ENCODE assay signal across 15 cellular contexts in the genomic region with DNA sequence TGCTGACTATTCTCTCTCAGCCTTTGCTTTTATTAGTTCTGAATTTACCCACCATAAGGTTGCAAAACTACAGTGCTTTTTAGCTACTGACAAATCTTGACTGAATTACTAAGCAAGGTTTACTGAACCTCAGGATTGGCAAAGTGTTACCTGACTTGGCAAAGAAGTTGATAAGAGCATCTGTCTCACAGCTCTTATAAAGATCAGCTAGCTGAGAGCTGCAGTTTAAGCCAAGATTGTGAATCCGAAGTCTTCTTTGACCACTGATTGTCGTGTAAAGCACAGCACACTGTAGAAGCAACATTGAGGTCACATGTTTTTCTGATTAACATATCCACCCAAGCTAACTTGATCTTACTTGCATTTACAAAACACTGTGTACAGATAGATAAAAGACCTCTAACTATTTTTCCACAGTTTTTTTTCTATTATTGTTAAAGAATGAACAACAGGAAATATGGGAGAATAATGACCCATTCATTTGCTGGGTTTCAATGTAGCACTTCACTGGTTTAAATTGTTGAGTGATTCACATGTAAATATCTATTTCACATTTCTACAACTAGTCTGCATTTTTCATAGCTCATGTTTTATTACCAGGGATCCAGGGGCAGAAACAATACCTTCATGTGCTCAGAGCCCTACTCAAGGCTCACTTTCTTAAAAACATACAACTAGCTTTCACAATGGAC. TPM values are rescaled to one million over a fixed set of nuclear protein-coding genes. Genes with fewer than 3 reads are reported as not detected.
DNase-seq lines count a peak whose midpoint lies in the region; ATAC-seq, FAIRE-seq and TF ChIP-seq lines count a peak whose summit lies in the region.
"Had no signal": no experiment of that assay in that cellular context is flagged by ENCODE, and none has a peak within 500 bp of the region (broad histone marks: within the 10 kb centered on the region; RNA-seq: fewer than 3 reads in every experiment).

No MANE protein-coding gene starts in this region.

- peaks cover 2% of the 10 kb centered on the region for H3K9me3 Mint-ChIP-seq in astrocyte (ENCODE audit: unreplicated experiment)
- no peaks in the 10 kb centered on the region for H3K9me3 Mint-ChIP-seq in activated naive CD4-positive, alpha-beta T cell treated with anti-CD3 and anti-CD28 coated beads, Interleukin-2, amount 50 U/mL, for 72 hours
- H3K9me3 Mint-ChIP-seq: CD8-positive, alpha-beta T cell had no signal

- no peak for TF ChIP-seq CTCF in astrocyte (IDR thresholded peaks at IDR 0.05; ENCODE audit: insufficient read depth, low read depth, low read length)
- no peak for TF ChIP-seq CTCF in tibial nerve (IDR thresholded peaks at IDR 0.05)

- DNase-seq in HAP-1 (ENCODE audit: low spot score in 2 of 2) = peak; percentile 28 to 91
- no peak for DNase-seq in astrocyte (ENCODE audit: low read depth)
- DNase-seq in left lobe of liver (ENCODE audit: low spot score) = no peak
- no peak for DNase-seq in tibial nerve (ENCODE audit: low spot score in 2 of 2)
- DNase-seq in activated gamma-delta T cell treated with Interleukin-2 at 50 U/mL for 16 hours = no peak
- no peak for DNase-seq in activated naive CD4-positive, alpha-beta T cell treated with anti-CD3 and anti-CD28 coated beads, Interleukin-2, amount 50 U/mL, for 72 hours (ENCODE audit: low spot score in 2 of 2)
- DNase-seq: CD8-positive, alpha-beta T cell; Karpas-422; NCI-H1417; NCI-H1930; NCI-H2171; NCI-H774; SHP77 treated with DMSO at 0.1 percent for 48 hours had no signal

- no peak overlapping the region for H3K9ac ChIP-seq in astrocyte (ENCODE audit: low read length)

- H3K9me3 ChIP-seq in HAP-1 (no peaks in the 10 kb centered on the region), astrocyte (ENCODE audit: insufficient read depth, low read depth, low read length) (no peaks in the 10 kb centered on the region), tibial nerve (no peaks in the 10 kb centered on the region)

- H3K27me3 Mint-ChIP-seq in astrocyte (ENCODE audit: low read depth, unreplicated experiment) = no peaks in the 10 kb centered on the region

- H3K79me2 ChIP-seq in astrocyte (ENCODE audit: insufficient read depth, low read length) = peaks cover 35% of the 10 kb centered on the region

- in situ Hi-C loops in HAP-1 (cut with MboI; ENCODE audit: low sequenced_read_pairs) = no loop called here

- H3K27ac Mint-ChIP-seq in astrocyte (ENCODE audit: unreplicated experiment) = no peak overlapping the region
- no peak overlapping the region for H3K27ac Mint-ChIP-seq in activated naive CD4-positive, alpha-beta T cell treated with anti-CD3 and anti-CD28 coated beads, Interleukin-2, amount 50 U/mL, for 72 hours
- H3K27ac Mint-ChIP-seq: CD8-positive, alpha-beta T cell had no signal

- H3K36me3 ChIP-seq in HAP-1 (replicated peaks) = peaks cover 22% of the 10 kb centered on the region
- H3K36me3 ChIP-seq in astrocyte (ENCODE audit: insufficient read depth, low read length) = peaks cover 71% of the 10 kb centered on the region
- H3K36me3 ChIP-seq in tibial nerve = peaks cover 0 to 47% (median 7%) of the 10 kb centered on the region in 3 donors

- no peak overlapping the region for H3K4me3 Mint-ChIP-seq in astrocyte (ENCODE audit: unreplicated experiment)
- H3K4me3 Mint-ChIP-seq: CD8-positive, alpha-beta T cell had no signal

- FAIRE-seq in astrocyte (lab: Jason Lieb, UNC) = peak; percentile 26
- FAIRE-seq: RCC 7860 had no signal

- no peak overlapping the region for H3K27ac ChIP-seq in astrocyte (ENCODE audit: low read depth, low read length)
- H3K27ac ChIP-seq in tibial nerve = peak overlapping the region; percentile 54 to 77 (median 66)

- 20 to 31% methylated on average over 2 of the region's 2 CpGs for WGBS in tibial nerve, 2 donors

- ATAC-seq in left lobe of liver = peak; percentile 46
- ATAC-seq in activated naive CD4-positive, alpha-beta T cell treated with anti-CD3 and anti-CD28 coated beads, Interleukin-2, amount 50 U/mL, for 72 hours = no peak
- ATAC-seq in GM21526 (IDR thresholded peaks at IDR 0.05; ENCODE audit: low FRiP score, unreplicated experiment) = no peak
- ATAC-seq: CD8-positive, alpha-beta T cell had no signal

- H3K4me2 ChIP-seq in astrocyte (ENCODE audit: low read length) = no peak overlapping the region

- peaks cover 16% of the 10 kb centered on the region for H3K4me1 ChIP-seq in HAP-1
- no peaks in the 10 kb centered on the region for H3K4me1 ChIP-seq in astrocyte (ENCODE audit: insufficient read depth, low read length)
- H3K4me1 ChIP-seq in tibial nerve = peaks cover 0 to 48% (median 6%) of the 10 kb centered on the region in 4 donors

- no peak for TF ChIP-seq EP300 in tibial nerve (IDR thresholded peaks at IDR 0.05)

- no peak for TF ChIP-seq POLR2A in tibial nerve (IDR thresholded peaks at IDR 0.05)

- peaks cover 43% of the 10 kb centered on the region for H4K20me1 ChIP-seq in astrocyte (ENCODE audit: insufficient read depth, low read length)

- no peak overlapping the region for H2AFZ ChIP-seq in astrocyte (ENCODE audit: low read depth, low read length)

- no peak overlapping the region for H3K4me3 ChIP-seq in HAP-1
- no peak overlapping the region for H3K4me3 ChIP-seq in astrocyte (ENCODE audit: insufficient read depth, low read depth, low read length)
- H3K4me3 ChIP-seq in tibial nerve = no peak overlapping the region

- H3K4me1 Mint-ChIP-seq in astrocyte (ENCODE audit: low read depth, unreplicated experiment) = peaks cover 15% of the 10 kb centered on the region

- H3K27me3 ChIP-seq in HAP-1 (ENCODE audit: low read depth) (no peaks in the 10 kb centered on the region), astrocyte (ENCODE audit: insufficient read depth, low read length) (no peaks in the 10 kb centered on the region), tibial nerve (no peaks in the 10 kb centered on the region)

- H3K36me3 Mint-ChIP-seq in astrocyte (ENCODE audit: low read depth, unreplicated experiment) = peaks cover 27% of the 10 kb centered on the region
- H3K36me3 Mint-ChIP-seq in activated naive CD4-positive, alpha-beta T cell treated with anti-CD3 and anti-CD28 coated beads, Interleukin-2, amount 50 U/mL, for 72 hours = peaks cover 4 to 16% of the 10 kb centered on the region in 2 donors

RNA-seq across cellular contexts. Expression of gene METTL14, which starts 54.0 kb away (rescaled TPM):
- 32.9 and 35.2 TPM in 2 replicates for total RNA-seq in astrocyte
- 23.1 TPM for total RNA-seq in left lobe of liver
- 10 to 100 TPM; 39.2 to 73.8 (median 68.1) TPM for total RNA-seq in tibial nerve
- 10 to 100 TPM; 44.8 to 67.0 TPM for total RNA-seq in activated naive CD4-positive, alpha-beta T cell treated with anti-CD3 and anti-CD28 coated beads, Interleukin-2, amount 50 U/mL, for 72 hours

Comparison
In these comparisons a context has a peak if more than half of its experiments do, and no peak if none do; other contexts are left out.
1. DNase-seq: peak in HAP-1 (2 of 2); none in astrocyte (single experiment), left lobe of liver (single experiment), tibial nerve (0 of 2), activated gamma-delta T cell treated with Interleukin-2 at 50 U/mL for 16 hours (single experiment) and activated naive CD4-positive, alpha-beta T cell treated with anti-CD3 and anti-CD28 coated beads, Interleukin-2, amount 50 U/mL, for 72 hours (0 of 2).